1 cellular context compared by ENCODE assay signal in the genomic region with DNA sequence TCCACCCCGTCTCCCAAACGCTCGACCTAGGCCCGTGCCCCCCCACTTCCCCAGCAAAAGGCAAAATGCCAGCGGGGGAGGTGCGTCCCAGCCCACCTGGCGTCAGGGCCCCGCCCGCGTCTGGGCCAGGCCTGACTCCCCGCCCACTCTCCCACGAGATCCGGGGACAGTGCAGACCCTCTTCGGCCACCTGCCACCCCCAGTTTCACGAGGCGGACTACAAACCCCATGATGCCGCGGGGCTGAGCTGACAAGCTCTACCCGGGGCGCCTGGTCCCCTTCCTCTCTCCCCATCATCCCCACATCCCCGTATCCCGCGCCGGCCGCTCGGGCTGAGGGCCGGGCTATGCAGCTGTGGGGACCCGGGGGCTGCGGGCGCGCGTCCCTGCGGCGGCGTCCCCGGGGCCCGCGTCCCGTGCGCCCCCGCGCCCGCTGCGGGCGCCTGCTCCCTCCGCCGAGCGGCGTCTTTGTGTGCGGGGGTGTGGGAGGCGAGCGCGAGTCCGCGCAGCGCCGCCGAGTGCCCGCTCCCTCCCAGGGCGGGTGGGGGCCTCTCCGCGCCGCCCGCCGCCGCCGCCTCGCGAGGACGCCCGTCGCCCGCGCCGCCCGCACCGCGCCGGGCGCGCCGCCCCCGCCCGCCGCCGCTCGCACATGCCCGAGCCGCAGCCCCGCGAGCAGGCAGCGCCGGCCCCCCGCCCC.
TF ChIP-seq lines count a peak whose summit lies in the region.

A gene (plus strand): TSS at position 283 of the 696 bp plus-strand sequence. CDS start 490 bp downstream, outside the sequence.

TF ChIP-seq in H1, 55 proteins besides CTCF, POLR2A, EP300 and RAD21:
- TF ChIP-seq SIRT6 (IDR thresholded peaks at IDR 0.05; ENCODE audit: low read length) (no peak), SIN3A (conservative IDR thresholded peaks at IDR 0.05 in 1 of 2, IDR thresholded peaks at IDR 0.05 in 1 of 2; ENCODE audit: low read depth in 1 of 2, low read length in 2 of 2) (peak in 1 of 2 experiments; percentile 36; a peak in 1 of 4 replicates), SRF (IDR thresholded peaks at IDR 0.05; ENCODE audit: low read depth, low read length) (no peak), TBP (IDR thresholded peaks at IDR 0.05; ENCODE audit: low read depth, low read length) (no peak), EGR1 (IDR thresholded peaks at IDR 0.05; ENCODE audit: borderline replicate concordance, low read depth, low read length) (no peak), CBX8 (IDR thresholded peaks at IDR 0.05; ENCODE audit: borderline replicate concordance, low read depth, low read length) (no peak), GABPA (IDR thresholded peaks at IDR 0.05; ENCODE audit: borderline replicate concordance, insufficient read depth, low read length) (no peak), BCL11A (IDR thresholded peaks at IDR 0.05; ENCODE audit: low read depth in 2 of 2, low read length in 2 of 2) (no peak), JUN (IDR thresholded peaks at IDR 0.05; ENCODE audit: low read depth, low read length) (no peak), SAP30 (IDR thresholded peaks at IDR 0.05; ENCODE audit: insufficient read depth, insufficient replicate concordance, low read length) (no peak), POU5F1 (IDR thresholded peaks at IDR 0.05; ENCODE audit: low read depth, low read length) (no peak), SIX5 (IDR thresholded peaks at IDR 0.05; ENCODE audit: low read depth, low read length) (peak; percentile 44), KDM5A (IDR thresholded peaks at IDR 0.05; ENCODE audit: low read length) (no peak), KDM4A (IDR thresholded peaks at IDR 0.05; ENCODE audit: low read depth, low read length, severe bottlenecking) (peak; percentile 26), NRF1 (IDR thresholded peaks at IDR 0.05; ENCODE audit: low read depth, low read length) (no peak), BRCA1 (IDR thresholded peaks at IDR 0.05; ENCODE audit: low read depth, low read length) (no peak), ZNF274 (IDR thresholded peaks at IDR 0.05; ENCODE audit: borderline replicate concordance, extremely low read depth, low read length) (no peak), RXRA (IDR thresholded peaks at IDR 0.05; ENCODE audit: insufficient read depth, low read depth, low read length) (no peak), SP1 (IDR thresholded peaks at IDR 0.05; ENCODE audit: low read depth, low read length) (no peak), BACH1 (IDR thresholded peaks at IDR 0.05; ENCODE audit: low read length) (no peak), GTF2F1 (IDR thresholded peaks at IDR 0.05; ENCODE audit: borderline replicate concordance, low read depth, low read length) (no peak), RFX5 (IDR thresholded peaks at IDR 0.05; ENCODE audit: borderline replicate concordance, low read depth, low read length) (no peak), JUND (IDR thresholded peaks at IDR 0.05; ENCODE audit: low read length) (no peak), CHD1 (IDR thresholded peaks at IDR 0.05; ENCODE audit: low read depth, low read length) (no peak), CREB1 (IDR thresholded peaks at IDR 0.05) (0 out of 2 replicates have a peak, but pooled peaks have one; percentile 41)
- TF ChIP-seq, protein P1, sequence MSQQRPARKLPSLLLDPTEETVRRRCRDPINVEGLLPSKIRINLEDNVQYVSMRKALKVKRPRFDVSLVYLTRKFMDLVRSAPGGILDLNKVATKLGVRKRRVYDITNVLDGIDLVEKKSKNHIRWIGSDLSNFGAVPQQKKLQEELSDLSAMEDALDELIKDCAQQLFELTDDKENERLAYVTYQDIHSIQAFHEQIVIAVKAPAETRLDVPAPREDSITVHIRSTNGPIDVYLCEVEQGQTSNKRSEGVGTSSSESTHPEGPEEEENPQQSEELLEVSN (IDR thresholded peaks at IDR 0.05), result 0 out of 2 replicates have a peak, but pooled peaks have one; percentile 4
- TF ChIP-seq, protein P2, sequence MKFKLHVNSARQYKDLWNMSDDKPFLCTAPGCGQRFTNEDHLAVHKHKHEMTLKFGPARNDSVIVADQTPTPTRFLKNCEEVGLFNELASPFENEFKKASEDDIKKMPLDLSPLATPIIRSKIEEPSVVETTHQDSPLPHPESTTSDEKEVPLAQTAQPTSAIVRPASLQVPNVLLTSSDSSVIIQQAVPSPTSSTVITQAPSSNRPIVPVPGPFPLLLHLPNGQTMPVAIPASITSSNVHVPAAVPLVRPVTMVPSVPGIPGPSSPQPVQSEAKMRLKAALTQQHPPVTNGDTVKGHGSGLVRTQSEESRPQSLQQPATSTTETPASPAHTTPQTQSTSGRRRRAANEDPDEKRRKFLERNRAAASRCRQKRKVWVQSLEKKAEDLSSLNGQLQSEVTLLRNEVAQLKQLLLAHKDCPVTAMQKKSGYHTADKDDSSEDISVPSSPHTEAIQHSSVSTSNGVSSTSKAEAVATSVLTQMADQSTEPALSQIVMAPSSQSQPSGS (IDR thresholded peaks at IDR 0.05; ENCODE audit: low read length), result no peak
- TF ChIP-seq, protein P3, sequence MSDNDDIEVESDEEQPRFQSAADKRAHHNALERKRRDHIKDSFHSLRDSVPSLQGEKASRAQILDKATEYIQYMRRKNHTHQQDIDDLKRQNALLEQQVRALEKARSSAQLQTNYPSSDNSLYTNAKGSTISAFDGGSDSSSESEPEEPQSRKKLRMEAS (IDR thresholded peaks at IDR 0.05), result peak; percentile 28; the same call in 1 of the 2 replicates
